ENCODE assay signal across 9 cellular contexts in the genomic region with DNA sequence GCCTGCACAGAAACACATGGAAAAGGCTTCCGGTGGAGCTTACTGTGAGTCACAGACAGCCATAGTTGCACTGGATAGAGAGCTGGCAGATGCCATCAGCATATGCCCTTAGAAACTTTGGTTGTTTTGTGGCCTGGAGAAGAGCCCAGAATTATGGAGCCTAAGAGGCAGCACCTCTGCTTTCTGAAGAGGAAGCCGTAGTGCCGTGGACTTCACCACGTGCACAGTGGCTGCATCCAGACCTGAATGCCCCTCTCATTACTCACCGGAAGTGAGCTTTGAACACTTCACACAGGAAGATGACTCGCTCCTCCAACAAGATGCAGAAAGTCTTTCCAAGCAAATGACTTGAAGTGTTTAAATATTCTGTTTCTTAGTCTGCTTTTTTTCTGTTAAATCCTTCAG. TPM values are rescaled to one million over a fixed set of nuclear protein-coding genes. Genes with fewer than 3 reads are reported as not detected.
DNase-seq lines count a peak whose midpoint lies in the region; ATAC-seq and TF ChIP-seq lines count a peak whose summit lies in the region.
"Had no signal": no experiment of that assay in that cellular context is flagged by ENCODE, and none has a peak within 500 bp of the region (broad histone marks: within the 10 kb centered on the region; RNA-seq: fewer than 3 reads in every experiment).

No MANE protein-coding gene starts in this region.

- no peaks in the 10 kb centered on the region for H3K27me3 Mint-ChIP-seq in activated CD8-positive, alpha-beta T cell treated with anti-CD3 and anti-CD28 coated beads for 36 hours

- no peak for TF ChIP-seq CTCF in BE2C (IDR thresholded peaks at IDR 0.05; ENCODE audit: low read depth, low read length)
- no peak for TF ChIP-seq CTCF in activated CD8-positive, alpha-beta T cell treated with anti-CD3 and anti-CD28 coated beads for 36 hours (IDR thresholded peaks at IDR 0.05)
- TF ChIP-seq CTCF in thoracic aorta (IDR thresholded peaks at IDR 0.05), result no peak

- H3K4me1 ChIP-seq in BE2C, result no peaks in the 10 kb centered on the region
- H3K4me1 ChIP-seq in esophagus (ENCODE audit: control insufficient read depth in 2 of 2, insufficient read depth in 2 of 2, low read length in 1 of 2), result peaks cover 0 to 6% of the 10 kb centered on the region in 2 donors
- H3K4me1 ChIP-seq in thoracic aorta (ENCODE audit: control insufficient read depth in 1 of 2, low read depth in 2 of 2), result peaks cover 7 to 32% of the 10 kb centered on the region in 2 donors

- H3K4me1 Mint-ChIP-seq in activated CD8-positive, alpha-beta T cell treated with anti-CD3 and anti-CD28 coated beads for 36 hours (ENCODE audit: low read depth), result peaks cover 46% of the 10 kb centered on the region

- peak overlapping the region; percentile 31 for H3K4me3 Mint-ChIP-seq in activated CD8-positive, alpha-beta T cell treated with anti-CD3 and anti-CD28 coated beads for 36 hours
- H3K4me3 Mint-ChIP-seq: nephron had no signal

- H3K36me3 ChIP-seq in BE2C (no peaks in the 10 kb centered on the region), esophagus (ENCODE audit: control insufficient read depth in 2 of 2, insufficient read depth in 2 of 2, low read length in 1 of 2) (no peaks in the 10 kb centered on the region), thoracic aorta (no peaks in the 10 kb centered on the region)

- H3K36me3 Mint-ChIP-seq in activated CD8-positive, alpha-beta T cell treated with anti-CD3 and anti-CD28 coated beads for 36 hours (ENCODE audit: low read depth), result peaks cover 16% of the 10 kb centered on the region

- WGBS in esophagus, 2 donors, result 5 to 35% methylated on average over 6 of the region's 6 CpGs

- intact Hi-C loops in activated CD8-positive, alpha-beta T cell treated with anti-CD3 and anti-CD28 coated beads for 36 hours (cut with micrococcal nuclease), result no loop called here

- H3K9me3 ChIP-seq in BE2C (no peaks in the 10 kb centered on the region), esophagus (ENCODE audit: control insufficient read depth in 2 of 2, insufficient read depth in 1 of 2, low read depth in 1 of 2, low read length in 1 of 2) (no peaks in the 10 kb centered on the region), thoracic aorta (no peaks in the 10 kb centered on the region)

- H3K27ac ChIP-seq in esophagus (ENCODE audit: low read depth in 2 of 2, low read length in 1 of 2), result peak overlapping the region; percentile 39 to 64
- peak overlapping the region; percentile 58 to 75 for H3K27ac ChIP-seq in thoracic aorta

- H3K9me3 Mint-ChIP-seq in activated CD8-positive, alpha-beta T cell treated with anti-CD3 and anti-CD28 coated beads for 36 hours, result peaks cover 7% of the 10 kb centered on the region
- H3K9me3 Mint-ChIP-seq: nephron had no signal

- POLR2A ChIA-PET in activated CD8-positive, alpha-beta T cell treated with anti-CD3 and anti-CD28 coated beads for 36 hours (lab: Charles Lee), result interaction anchor here (0.6 to 3.0 kb wide), 8 partner anchors 18 to 283 kb away, joined by 3 to 16 read pairs (median 3); a partner anchor contains a TSS

- DNase-seq in BE2C (peak; percentile 15), NCI-H1694 (lab: John Stamatoyannopoulos, UW) (peak; percentile 87), occipital lobe (lab: John Stamatoyannopoulos, UW) (peak; percentile 81), thoracic aorta (ENCODE audit: low spot score) (peak; percentile 68), cortex of kidney (lab: John Stamatoyannopoulos, UW) (no peak)
- DNase-seq in activated CD8-positive, alpha-beta T cell treated with anti-CD3 and anti-CD28 coated beads for 36 hours, result peak; percentile 83

- ATAC-seq in GM21360 (IDR thresholded peaks at IDR 0.05; ENCODE audit: unreplicated experiment) (peak; percentile 71), thoracic aorta (ENCODE audit: insufficient number of reproducible peaks, low FRiP score, low read depth) (peak; percentile 99)
- ATAC-seq in activated CD8-positive, alpha-beta T cell treated with anti-CD3 and anti-CD28 coated beads for 36 hours, result peak; percentile 94

- H3K27ac Mint-ChIP-seq in activated CD8-positive, alpha-beta T cell treated with anti-CD3 and anti-CD28 coated beads for 36 hours, result peak overlapping the region; percentile 88
- H3K27ac Mint-ChIP-seq: nephron had no signal

- H3K4me3 ChIP-seq in BE2C (ENCODE audit: low read depth, low read length) (no peak overlapping the region), esophagus (ENCODE audit: low read depth in 1 of 2, low read length in 2 of 2) (no peak overlapping the region), thoracic aorta (peak overlapping the region; percentile 0)

- CTCF ChIA-PET in activated CD8-positive, alpha-beta T cell treated with anti-CD3 and anti-CD28 coated beads for 36 hours (lab: Charles Lee), result interaction anchor here (0.9 to 5.6 kb wide), 8 partner anchors 13 to 944 kb away, joined by 3 to 30 read pairs (median 4); a partner anchor contains a TSS

- H3K27me3 ChIP-seq in BE2C (no peaks in the 10 kb centered on the region), esophagus (ENCODE audit: control insufficient read depth in 1 of 2, insufficient read depth in 2 of 2, low read length in 2 of 2) (no peaks in the 10 kb centered on the region), thoracic aorta (replicated peaks; ENCODE audit: insufficient read depth) (no peaks in the 10 kb centered on the region)

RNA-seq across cellular contexts. Expression of a gene that starts 28.4 kb away (rescaled TPM):
- 26.6 TPM for polyA plus RNA-seq in BE2C (2012; ENCODE audit: insufficient read depth, insufficient read length, low read depth)
- 10 to 100 TPM; 51.4 to 53.2 TPM for total RNA-seq in activated CD8-positive, alpha-beta T cell treated with anti-CD3 and anti-CD28 coated beads for 36 hours
- polyA plus RNA-seq in esophagus, result 10 to 100 TPM; 31.2 to 42.9 TPM
- total RNA-seq in occipital lobe, result 76.1 TPM
- 100 to 1,000 TPM; 132 to 396 TPM for total RNA-seq in thoracic aorta

RNA-seq across cellular contexts. Expression of a gene that starts 55.6 kb away (rescaled TPM):
- 8.6 TPM for polyA plus RNA-seq in BE2C (2012; ENCODE audit: insufficient read depth, insufficient read length, low read depth)
- total RNA-seq in activated CD8-positive, alpha-beta T cell treated with anti-CD3 and anti-CD28 coated beads for 36 hours, result 10 to 100 TPM; 34.3 to 36.8 TPM
- 10 to 100 TPM in 1 of 2 donors, 1 to 10 TPM in 1; 6.5 to 12.4 TPM for polyA plus RNA-seq in esophagus
- total RNA-seq in occipital lobe, result 53.7 TPM
- total RNA-seq in thoracic aorta, result 10 to 100 TPM; 33.3 to 57.2 TPM
